ENCODE assay signal across 16 cellular contexts in genomic region chr3:55692958-55693558, GRCh38.
A peak's percentile ranks its signal among the peaks of the same experiment; 100 is the strongest.
DNase-seq lines count a peak whose midpoint lies in the region; ATAC-seq, FAIRE-seq and TF ChIP-seq lines count a peak whose summit lies in the region.
"Had no signal": no experiment of that assay in that cellular context is flagged by ENCODE, and none has a peak within 500 bp of the region (broad histone marks: within the 10 kb centered on the region; RNA-seq: fewer than 3 reads in every experiment).

No MANE protein-coding gene starts in this region.

- no peak overlapping the region for H2AFZ ChIP-seq in astrocyte (ENCODE audit: low read depth, low read length)

- ATAC-seq in HG02678 (IDR thresholded peaks at IDR 0.05; ENCODE audit: unreplicated experiment), result no peak
- ATAC-seq: natural killer cell, Right ventricle myocardium inferior had no signal

- H3K9me3 Mint-ChIP-seq in astrocyte (ENCODE audit: unreplicated experiment), result no peaks in the 10 kb centered on the region
- H3K9me3 Mint-ChIP-seq: activated naive CD4-positive, alpha-beta T cell treated with anti-CD3 and anti-CD28 coated beads, Interleukin-2, amount 10 ng/mL, durations not matched to agents 7 days and 5 days had no signal

- no peaks in the 10 kb centered on the region for H3K79me2 ChIP-seq in astrocyte (ENCODE audit: insufficient read depth, low read length)

- no peak overlapping the region for H3K27ac ChIP-seq in astrocyte (ENCODE audit: low read depth, low read length)
- H3K27ac ChIP-seq: foreskin keratinocyte, lower lobe of right lung had no signal

- peaks cover 4% of the 10 kb centered on the region for H3K27me3 ChIP-seq in astrocyte (ENCODE audit: insufficient read depth, low read length)

- H3K9me3 ChIP-seq in astrocyte (ENCODE audit: insufficient read depth, low read depth, low read length), result no peaks in the 10 kb centered on the region
- H3K9me3 ChIP-seq: lower lobe of right lung had no signal

- peaks cover 4% of the 10 kb centered on the region for H3K4me1 ChIP-seq in astrocyte (ENCODE audit: insufficient read depth, low read length)
- H3K4me1 ChIP-seq: foreskin keratinocyte had no signal

- no peak for TF ChIP-seq CTCF in AG10803 (conservative IDR thresholded peaks at IDR 0.05; ENCODE audit: low read length)
- TF ChIP-seq CTCF in astrocyte (IDR thresholded peaks at IDR 0.05; ENCODE audit: insufficient read depth, low read depth, low read length), result no peak
- no peak for TF ChIP-seq CTCF in GM13977 (IDR thresholded peaks at IDR 0.05; ENCODE audit: extremely low read depth, insufficient read depth, missing control alignments)

- H3K9ac ChIP-seq in astrocyte (ENCODE audit: low read length), result no peak overlapping the region

- peaks cover 9% of the 10 kb centered on the region for H3K27me3 Mint-ChIP-seq in astrocyte (ENCODE audit: low read depth, unreplicated experiment)
- H3K27me3 Mint-ChIP-seq: activated naive CD4-positive, alpha-beta T cell treated with anti-CD3 and anti-CD28 coated beads, Interleukin-2, amount 10 ng/mL, durations not matched to agents 7 days and 5 days had no signal

- peak; percentile 47 for DNase-seq in AG10803 (ENCODE audit: low read depth)
- DNase-seq in HS-27A (ENCODE audit: low read depth), result peak; percentile 70
- DNase-seq in astrocyte (ENCODE audit: low read depth), result peak; percentile 52
- DNase-seq in hepatic stellate cell (ENCODE audit: low spot score), result peak; percentile 40
- no peak for DNase-seq in GM13977 (ENCODE audit: low spot score)
- DNase-seq in activated CD8-positive, alpha-beta memory T cell treated with anti-CD3 and anti-CD28 coated beads, Interleukin-2, amount 50 U/mL, for 48 hours, result no peak
- no peak for DNase-seq in SW480 (ENCODE audit: low spot score)
- DNase-seq: activated naive CD4-positive, alpha-beta T cell treated with anti-CD3 and anti-CD28 coated beads, Interleukin-2, amount 10 ng/mL, durations not matched to agents 7 days and 5 days; effector CD4-positive, alpha-beta T cell; lower lobe of right lung; natural killer cell; NCI-H2081 treated with DMSO at 0.1 percent for 48 hours; NK-92 treated with Interleukin-12 subunit alpha and Interleukin-12 subunit beta, amount 100 ng/mL, for 24 hours had no signal

- FAIRE-seq in astrocyte (lab: Jason Lieb, UNC), result no peak

- no peaks in the 10 kb centered on the region for H4K20me1 ChIP-seq in astrocyte (ENCODE audit: insufficient read depth, low read length)

- in situ Hi-C loops in GM13977 (cut with MboI; ENCODE audit: low pct_unique_long_range_greater_than_20kb, low sequenced_read_pairs, unreplicated experiment), result no loop called here

- H3K36me3 Mint-ChIP-seq in astrocyte (ENCODE audit: low read depth, unreplicated experiment), result no peaks in the 10 kb centered on the region
- H3K36me3 Mint-ChIP-seq: activated naive CD4-positive, alpha-beta T cell treated with anti-CD3 and anti-CD28 coated beads, Interleukin-2, amount 10 ng/mL, durations not matched to agents 7 days and 5 days; natural killer cell had no signal

- H3K4me3 ChIP-seq in AG10803 (ENCODE audit: low read length) (no peak overlapping the region), astrocyte (ENCODE audit: insufficient read depth, low read depth, low read length) (no peak overlapping the region)
- H3K4me3 ChIP-seq: lower lobe of right lung had no signal

- H3K36me3 ChIP-seq in astrocyte (ENCODE audit: insufficient read depth, low read length), result no peaks in the 10 kb centered on the region
- H3K36me3 ChIP-seq: lower lobe of right lung had no signal

- H3K4me3 Mint-ChIP-seq in astrocyte (ENCODE audit: unreplicated experiment), result no peak overlapping the region
- H3K4me3 Mint-ChIP-seq: activated naive CD4-positive, alpha-beta T cell treated with anti-CD3 and anti-CD28 coated beads, Interleukin-2, amount 10 ng/mL, durations not matched to agents 7 days and 5 days; natural killer cell had no signal

- no peak overlapping the region for H3K27ac Mint-ChIP-seq in astrocyte (ENCODE audit: unreplicated experiment)
- H3K27ac Mint-ChIP-seq: activated naive CD4-positive, alpha-beta T cell treated with anti-CD3 and anti-CD28 coated beads, Interleukin-2, amount 10 ng/mL, durations not matched to agents 7 days and 5 days; natural killer cell had no signal

- H3K4me1 Mint-ChIP-seq in astrocyte (ENCODE audit: low read depth, unreplicated experiment), result peaks cover 12% of the 10 kb centered on the region
- H3K4me1 Mint-ChIP-seq: activated naive CD4-positive, alpha-beta T cell treated with anti-CD3 and anti-CD28 coated beads, Interleukin-2, amount 10 ng/mL, durations not matched to agents 7 days and 5 days; natural killer cell had no signal

- peak overlapping the region; percentile 5 for H3K4me2 ChIP-seq in astrocyte (ENCODE audit: low read length)

Comparison
In these comparisons a context has a peak if more than half of its experiments do, and no peak if none do; other contexts are left out.
1. DNase-seq: peak in AG10803 (single experiment), HS-27A (single experiment), astrocyte (single experiment) and hepatic stellate cell (single experiment); none in GM13977 (single experiment), activated CD8-positive, alpha-beta memory T cell treated with anti-CD3 and anti-CD28 coated beads, Interleukin-2, amount 50 U/mL, for 48 hours (single experiment) and SW480 (single experiment).